In genomic region chr3:100271522-100271921, GRCh38 we compare ENCODE assay signal across 21 cellular contexts.
"Had no signal": no experiment of that assay in that cellular context is flagged by ENCODE, and none has a peak within 500 bp of the region (broad histone marks: within the 10 kb centered on the region; RNA-seq: fewer than 3 reads in every experiment).

No MANE protein-coding gene starts in this region.

- ATAC-seq: activated T-cell treated with anti-CD3 and anti-CD28 coated beads, Interleukin-2, amount 50 U/mL, for 72 hours; foreskin keratinocyte; left cardiac atrium; right lobe of liver had no signal

- H3K27me3 Mint-ChIP-seq: activated naive CD8-positive, alpha-beta T cell; naive thymus-derived CD4-positive, alpha-beta T cell had no signal

- H3K27me3 ChIP-seq: cardiac muscle cell, foreskin keratinocyte, neural progenitor cell, ovary, right lobe of liver, stomach had no signal

- H3K27ac Mint-ChIP-seq: activated T-cell treated with anti-CD3 and anti-CD28 coated beads, Interleukin-2, amount 50 U/mL, for 72 hours; endodermal cell; neural progenitor cell had no signal

- H3K4me3 ChIP-seq: cardiac muscle cell, neural progenitor cell, ovary, right lobe of liver, stomach had no signal

- H3K36me3 Mint-ChIP-seq: naive thymus-derived CD4-positive, alpha-beta T cell; neural progenitor cell had no signal

- H3K4me2 ChIP-seq: neural progenitor cell had no signal

- H3K36me3 ChIP-seq: cardiac muscle cell, neural progenitor cell, ovary, right lobe of liver, stomach had no signal

- H3K9ac ChIP-seq: neural progenitor cell had no signal

- DNase-seq: activated CD4-positive, alpha-beta T cell treated with anti-CD3 and anti-CD28 coated beads, Interleukin-2, amount 50 U/mL, for 4 hours; activated gamma-delta T cell; activated T-cell treated with anti-CD3 and anti-CD28 coated beads, Interleukin-2, amount 50 U/mL, for 72 hours; endodermal cell; foreskin keratinocyte; glutamatergic neuron; hippocampal formation; left cardiac atrium; mesendoderm; naive thymus-derived CD4-positive, alpha-beta T cell; ovary; right lobe of liver; small intestine; stimulated activated CD4-positive, alpha-beta T cell treated with anti-CD3 and anti-CD28 coated beads, Interleukin-15, amount 100 ng/mL, for 24 hours; stimulated activated CD4-positive, alpha-beta T cell treated with anti-CD3 and anti-CD28 coated beads, Interleukin-4, amount 100 ng/mL, for 1 hour; stomach; trophoblast cell had no signal

- FAIRE-seq: islet of Langerhans, small intestine had no signal

- H3K27ac ChIP-seq: cardiac muscle cell, neural progenitor cell, ovary, right lobe of liver, stomach had no signal

- H3K9me3 ChIP-seq: ovary, right lobe of liver, stomach had no signal

- H3K4me3 Mint-ChIP-seq: activated naive CD8-positive, alpha-beta T cell; activated T-cell treated with anti-CD3 and anti-CD28 coated beads, Interleukin-2, amount 50 U/mL, for 72 hours; endodermal cell; naive thymus-derived CD4-positive, alpha-beta T cell; neural progenitor cell had no signal

- H3K9me3 Mint-ChIP-seq: activated T-cell treated with anti-CD3 and anti-CD28 coated beads, Interleukin-2, amount 50 U/mL, for 72 hours; endodermal cell; naive thymus-derived CD4-positive, alpha-beta T cell; neural progenitor cell had no signal

- H2AFZ ChIP-seq: neural progenitor cell had no signal
